ENCODE assay signal across 1 cellular context in genomic region chr12:56645201-56645716, GRCh38.
TF ChIP-seq lines count a peak whose summit lies in the region.

No MANE protein-coding gene starts in this region.

TF ChIP-seq in H1, 55 proteins besides CTCF, POLR2A, EP300 and RAD21:
- TF ChIP-seq ATF2 (IDR thresholded peaks at IDR 0.05; ENCODE audit: low read length) (peak; percentile 10; the same call in 1 of the 2 replicates), SIN3A (conservative IDR thresholded peaks at IDR 0.05 in 1 of 2, IDR thresholded peaks at IDR 0.05 in 1 of 2; ENCODE audit: low read depth in 1 of 2, low read length in 2 of 2) (peak in 1 of 2 experiments; percentile 54; a peak in 2 of 4 replicates), MAX (IDR thresholded peaks at IDR 0.05) (peak; percentile 31; the same call in 1 of the 2 replicates), POLR2AphosphoS5 (IDR thresholded peaks at IDR 0.05; ENCODE audit: low read depth, low read length) (no peak), ATF3 (IDR thresholded peaks at IDR 0.05; ENCODE audit: insufficient read depth, low read depth, low read length) (no peak), SAP30 (IDR thresholded peaks at IDR 0.05; ENCODE audit: insufficient read depth, insufficient replicate concordance, low read length) (peak; percentile 88), CREB1 (IDR thresholded peaks at IDR 0.05) (peak; percentile 80), EGR1 (IDR thresholded peaks at IDR 0.05; ENCODE audit: borderline replicate concordance, low read depth, low read length) (no peak)
TF ChIP-seq in H1: peak in this region for 5.
